ENCODE assay signal across 22 cellular contexts in the genomic region with DNA sequence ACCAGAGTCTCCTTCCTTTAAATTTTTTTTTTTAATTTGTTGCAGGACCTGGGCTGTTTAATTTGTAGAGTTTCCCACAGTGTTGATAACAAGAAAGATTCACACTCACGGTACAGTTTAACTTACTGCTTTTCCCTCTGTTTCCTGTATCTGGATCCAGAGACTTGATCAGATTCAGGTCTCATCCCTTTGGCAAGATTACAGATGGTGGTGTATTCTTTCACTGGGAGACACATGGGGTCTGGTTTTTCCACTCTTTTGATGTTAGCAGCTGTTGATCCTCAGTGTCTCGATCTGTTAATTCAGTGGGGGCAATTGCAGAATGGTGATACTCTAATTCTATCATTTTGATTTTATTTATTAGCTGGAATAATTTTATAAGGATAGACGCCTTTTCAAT.
DNase-seq lines count a peak whose midpoint lies in the region; ATAC-seq and TF ChIP-seq lines count a peak whose summit lies in the region.
"Had no signal": no experiment of that assay in that cellular context is flagged by ENCODE, and none has a peak within 500 bp of the region (broad histone marks: within the 10 kb centered on the region; RNA-seq: fewer than 3 reads in every experiment).

No MANE protein-coding gene starts in this region.

- intact Hi-C loops in CD4-positive, alpha-beta memory T cell (cut with micrococcal nuclease) = no loop called here
- intact Hi-C loops in stomach (cut with DNase I; ENCODE audit: low total_unique reads) = no loop called here

- no peaks in the 10 kb centered on the region for H3K9me3 Mint-ChIP-seq in T-helper 2 cell treated with Interferon-gamma antibody and Interleukin-4, amounts not matched to agents 5 μg/mL and 100 μg/mL, for 36 hours
- H3K9me3 Mint-ChIP-seq in CD4-positive, alpha-beta memory T cell = peaks cover 0 to 6% (median 1%) of the 10 kb centered on the region in 8 donors
- H3K9me3 Mint-ChIP-seq in immature natural killer cell = no peaks in the 10 kb centered on the region
- H3K9me3 Mint-ChIP-seq: H9 had no signal

- no peak for DNase-seq in T-helper 2 cell treated with Interferon-gamma antibody and Interleukin-4, amounts not matched to agents 5 μg/mL and 100 μg/mL, for 36 hours (ENCODE audit: low spot score)
- DNase-seq in T-helper 2 cell (no peak), T-helper 17 cell (no peak), immature natural killer cell (no peak), stomach (no peak), NOMO-1 treated with dmso at 0.1 percent for 144 hours (lab: John Stamatoyannopoulos, UW; ENCODE audit: unreplicated experiment) (no peak)
- DNase-seq in CD4-positive, alpha-beta memory T cell = no peak
- DNase-seq in stimulated activated naive CD4-positive, alpha-beta T cell treated with Interleukin-2 at 50 U/mL for 16 hours (lab: John Stamatoyannopoulos, UW) = no peak
- DNase-seq: activated CD4-positive, CD25-positive, alpha-beta regulatory T cell treated with anti-CD3 and anti-CD28 coated beads, Interleukin-2, amount 50 U/mL, for 72 hours; erythroblast; foreskin fibroblast; H9; left lung; NCI-H1105; NCI-H2081 treated with DMSO at 0.1 percent for 48 hours; NCI-H446 treated with DMSO at 0.1 percent for 48 hours; stimulated activated CD4-positive, alpha-beta T cell treated with anti-CD3 and anti-CD28 coated beads, Interleukin-15, amount 100 ng/mL, for 24 hours; stimulated activated CD8-positive, alpha-beta memory T cell treated with anti-CD3 and anti-CD28 coated beads, Interleukin-4, amount 100 ng/mL, for 48 hours had no signal

- no peak for TF ChIP-seq POLR2A in stomach (IDR thresholded peaks at IDR 0.05)

- peak overlapping the region; percentile 25 for H3K27ac ChIP-seq in CD4-positive, alpha-beta memory T cell (ENCODE audit: low read depth, low read length)
- H3K27ac ChIP-seq in stomach = no peak overlapping the region
- H3K27ac ChIP-seq: HL-60, left lung, SK-N-MC, suprapubic skin had no signal

- no peak for TF ChIP-seq EP300 in stomach (IDR thresholded peaks at IDR 0.05)

- H3K27ac Mint-ChIP-seq in T-helper 2 cell treated with Interferon-gamma antibody and Interleukin-4, amounts not matched to agents 5 μg/mL and 100 μg/mL, for 36 hours = no peak overlapping the region
- H3K27ac Mint-ChIP-seq in CD4-positive, alpha-beta memory T cell = peak overlapping the region; percentile 1 to 99 (median 58)
- H3K27ac Mint-ChIP-seq in T-helper 17 cell (peak overlapping the region; percentile 91), immature natural killer cell (peak overlapping the region; percentile 68 to 94 (median 86))
- H3K27ac Mint-ChIP-seq: H9 had no signal

- no peak for ATAC-seq in T-helper 17 cell
- ATAC-seq: left lung, sciatic nerve had no signal

- CTCF ChIA-PET in CD4-positive, alpha-beta memory T cell (lab: Charles Lee; ENCODE audit: partially characterized antibody) = interaction anchor here (1.2 to 3.5 kb wide), 6 partner anchors 10 to 291 kb away, joined by 4 to 10 read pairs (median 4); a partner anchor contains a TSS

- peaks cover 5% of the 10 kb centered on the region for H3K36me3 ChIP-seq in CD4-positive, alpha-beta memory T cell (ENCODE audit: insufficient read depth, low read length)
- no peaks in the 10 kb centered on the region for H3K36me3 ChIP-seq in stomach
- H3K36me3 ChIP-seq: left lung, suprapubic skin had no signal

- no peak for TF ChIP-seq CTCF in stomach (IDR thresholded peaks at IDR 0.05)

- H3K4me1 ChIP-seq in CD4-positive, alpha-beta memory T cell (ENCODE audit: insufficient read depth, low read length) = peaks cover 99% of the 10 kb centered on the region
- H3K4me1 ChIP-seq in stomach = peaks cover 15 to 55% (median 36%) of the 10 kb centered on the region in 4 donors
- H3K4me1 ChIP-seq: suprapubic skin had no signal

- H3K4me3 ChIP-seq in CD4-positive, alpha-beta memory T cell (ENCODE audit: low read length in 2 of 2) = no peak overlapping the region
- no peak overlapping the region for H3K4me3 ChIP-seq in stomach
- H3K4me3 ChIP-seq: left lung, SK-N-MC, suprapubic skin had no signal

- no peaks in the 10 kb centered on the region for H3K9me3 ChIP-seq in CD4-positive, alpha-beta memory T cell (ENCODE audit: control insufficient read depth in 1 of 2, low read length in 2 of 2)
- H3K9me3 ChIP-seq in T-helper 17 cell (ENCODE audit: control insufficient read depth, low read length, poor library complexity, severe bottlenecking) (no peaks in the 10 kb centered on the region), stomach (no peaks in the 10 kb centered on the region)
- H3K9me3 ChIP-seq: left lung, suprapubic skin had no signal

- H3K27me3 ChIP-seq in CD4-positive, alpha-beta memory T cell (ENCODE audit: insufficient read depth, low read length) = no peaks in the 10 kb centered on the region
- no peaks in the 10 kb centered on the region for H3K27me3 ChIP-seq in stomach
- H3K27me3 ChIP-seq: left lung, suprapubic skin had no signal

- H3K27me3 Mint-ChIP-seq in T-helper 2 cell treated with Interferon-gamma antibody and Interleukin-4, amounts not matched to agents 5 μg/mL and 100 μg/mL, for 36 hours (ENCODE audit: low read depth) = no peaks in the 10 kb centered on the region
- peaks cover 0 to 2% of the 10 kb centered on the region in 2 donors for H3K27me3 Mint-ChIP-seq in CD4-positive, alpha-beta memory T cell
- H3K27me3 Mint-ChIP-seq in T-helper 17 cell (no peaks in the 10 kb centered on the region), immature natural killer cell (ENCODE audit: low read depth in 3 of 3) (peaks cover 7 to 12% (median 7%) of the 10 kb centered on the region in 3 donors)

- H3K4me3 Mint-ChIP-seq in T-helper 2 cell treated with Interferon-gamma antibody and Interleukin-4, amounts not matched to agents 5 μg/mL and 100 μg/mL, for 36 hours = peak overlapping the region; percentile 10
- H3K4me3 Mint-ChIP-seq in CD4-positive, alpha-beta memory T cell = peak overlapping the region in 7 of 8 donors; percentile 30 to 92 (median 74)
- no peak overlapping the region for H3K4me3 Mint-ChIP-seq in T-helper 17 cell
- peak overlapping the region; percentile 18 to 75 (median 51) for H3K4me3 Mint-ChIP-seq in immature natural killer cell
- H3K4me3 Mint-ChIP-seq: H9 had no signal

- POLR2A ChIA-PET in CD4-positive, alpha-beta memory T cell (lab: Charles Lee; ENCODE audit: partially characterized antibody) = interaction anchor here (0.9 to 16.4 kb wide), 7 partner anchors 9 to 54 kb away, joined by 3 to 357 read pairs (median 6); no protein-coding TSS in a partner anchor

- 63 to 81% (median 73%) methylated on average over 3 of the region's 3 CpGs for WGBS in stomach, 5 donors

- H3K36me3 Mint-ChIP-seq in T-helper 2 cell treated with Interferon-gamma antibody and Interleukin-4, amounts not matched to agents 5 μg/mL and 100 μg/mL, for 36 hours (ENCODE audit: low read depth) = peaks cover 69% of the 10 kb centered on the region
- peaks cover 33 to 67% of the 10 kb centered on the region in 2 donors for H3K36me3 Mint-ChIP-seq in CD4-positive, alpha-beta memory T cell
- H3K36me3 Mint-ChIP-seq in T-helper 17 cell (ENCODE audit: low read depth) (peaks cover 12% of the 10 kb centered on the region), immature natural killer cell (peaks cover 0 to 9% (median 8%) of the 10 kb centered on the region in 3 donors)

- H3K4me1 Mint-ChIP-seq in T-helper 2 cell treated with Interferon-gamma antibody and Interleukin-4, amounts not matched to agents 5 μg/mL and 100 μg/mL, for 36 hours (ENCODE audit: low read depth) = peaks cover 89% of the 10 kb centered on the region
- peaks cover 83 to 100% (median 93%) of the 10 kb centered on the region in 4 donors for H3K4me1 Mint-ChIP-seq in CD4-positive, alpha-beta memory T cell
- H3K4me1 Mint-ChIP-seq in T-helper 17 cell = peaks cover 69% of the 10 kb centered on the region
- H3K4me1 Mint-ChIP-seq in immature natural killer cell = peaks cover 98 to 100% of the 10 kb centered on the region in 2 donors
